29 cellular contexts compared by ENCODE assay signal in genomic region chrX:20488473-20488872, GRCh38.
DNase-seq lines count a peak whose midpoint lies in the region; ATAC-seq, FAIRE-seq and TF ChIP-seq lines count a peak whose summit lies in the region.
"Had no signal": no experiment of that assay in that cellular context is flagged by ENCODE, and none has a peak within 500 bp of the region (broad histone marks: within the 10 kb centered on the region; RNA-seq: fewer than 3 reads in every experiment).

No MANE protein-coding gene starts in this region.

- H3K4me3 ChIP-seq in HepG2 (replicated peaks in 1 of 3; ENCODE audit: insufficient read depth in 1 of 3, low read depth in 2 of 3, low read length in 3 of 3) (no peak overlapping the region), right lobe of liver (no peak overlapping the region)
- H3K4me3 ChIP-seq: A549; BLaER1; BLaER1 treated with 17β-estradiol and CSF1 and Interleukin-3, amounts not matched to agents 10 nM and 100 nM had no signal

- TF ChIP-seq CTCF in HepG2 (CRISPR knock-in tag; IDR thresholded peaks at IDR 0.05) (no peak), right lobe of liver (IDR thresholded peaks at IDR 0.05) (no peak)

- WGBS in HepG2 (ENCODE audit: low lambda C conversion rate) = 100% methylated on average over 1 of the region's 1 CpG
- WGBS in right lobe of liver (ENCODE audit: insufficient coverage, low coverage, low lambda C conversion rate, missing lambda C conversion rate) = 67% methylated on average over 1 of the region's 1 CpG

- TF ChIP-seq EP300 in HepG2 (IDR thresholded peaks at IDR 0.05; ENCODE audit: low read depth in 2 of 2, low read length in 2 of 2) (no peak), HepG2 (CRISPR knock-in tag; IDR thresholded peaks at IDR 0.05; ENCODE audit: borderline replicate concordance) (no peak)

- no peaks in the 10 kb centered on the region for H4K20me1 ChIP-seq in HepG2 (ENCODE audit: insufficient read depth, low read length)
- H4K20me1 ChIP-seq: BLaER1; BLaER1 treated with 17β-estradiol and CSF1 and Interleukin-3, amounts not matched to agents 10 nM and 100 nM had no signal

- in situ Hi-C loops in HepG2 (cut with HindIII; ENCODE audit: extremely low pct_ligation_motif_present, low pct_unique_long_range_greater_than_20kb) = no loop called here

- H3K79me2 ChIP-seq in HepG2 (ENCODE audit: insufficient read depth, low read length) = no peaks in the 10 kb centered on the region

- H3K9me3 ChIP-seq in HepG2 (ENCODE audit: low read length) (no peaks in the 10 kb centered on the region), right lobe of liver (peaks cover 0 to 5% (median 0%) of the 10 kb centered on the region in 4 donors)
- H3K9me3 ChIP-seq: A549, BE2C, BLaER1, Caco-2 had no signal

- H3K27ac ChIP-seq in HepG2 (ENCODE audit: extremely low read length, insufficient read depth, low read length) (no peak overlapping the region), right lobe of liver (no peak overlapping the region)
- H3K27ac ChIP-seq: 22Rv1; A549; BLaER1; BLaER1 treated with 17β-estradiol and CSF1 and Interleukin-3, amounts not matched to agents 10 nM and 100 nM; C4-2B had no signal

- H3K9ac ChIP-seq in HepG2 (ENCODE audit: insufficient read depth, low read depth, low read length) = no peak overlapping the region
- H3K9ac ChIP-seq: BLaER1; BLaER1 treated with 17β-estradiol and CSF1 and Interleukin-3, amounts not matched to agents 10 nM and 100 nM had no signal

- no peak for TF ChIP-seq POLR2A in HepG2 (IDR thresholded peaks at IDR 0.05; ENCODE audit: insufficient read depth in 1 of 2, low read depth in 2 of 2, low read length in 2 of 2)
- TF ChIP-seq POLR2A in right lobe of liver (IDR thresholded peaks at IDR 0.05) = no peak

- TF ChIP-seq RAD21 in HepG2 (CRISPR knock-in tag; IDR thresholded peaks at IDR 0.05) = no peak

- H3K4me2 ChIP-seq in HepG2 (ENCODE audit: low read depth, low read length) = no peak overlapping the region
- H3K4me2 ChIP-seq: A549, BLaER1 had no signal

- DNase-seq in HepG2 (ENCODE audit: low spot score) (no peak), right lobe of liver (no peak)
- DNase-seq: 8988T; ACHN; AML-193; BE2C; C1 segment of cervical spinal cord; Caco-2; Calu3; CD4-positive, alpha-beta memory T cell; CD4-positive, alpha-beta T cell; CD4-positive, CD25-positive, alpha-beta regulatory T cell; CD8-positive, alpha-beta memory T cell; CD8-positive, alpha-beta T cell; COR-L47; DMS 273 treated with DMSO at 0.1 percent for 48 hours; DMS153; DMS53; DMS79; DMS79 treated with DMSO at 0.1 percent for 48 hours; DND-41; EL had no signal

- H2AFZ ChIP-seq in HepG2 (ENCODE audit: low read length) = no peak overlapping the region

- peaks cover 27% of the 10 kb centered on the region for H3K4me1 ChIP-seq in HepG2 (ENCODE audit: insufficient read depth, low read length)
- H3K4me1 ChIP-seq in right lobe of liver = no peaks in the 10 kb centered on the region
- H3K4me1 ChIP-seq: BLaER1, Caco-2 had no signal

- ATAC-seq in HepG2 = no peak
- no peak for ATAC-seq in right lobe of liver
- ATAC-seq: A549; CD8-positive, alpha-beta T cell had no signal

- CTCF ChIA-PET in HepG2 (lab: Yijun Ruan, JAX; ENCODE audit: low intra/inter-chr PET ratio, low total read pairs) = no interaction called here

- BruUV-seq in HepG2 (replicated peaks; lab: Mats Ljungman, UMichigan) = no TSS peak

- no peaks in the 10 kb centered on the region for H3K36me3 ChIP-seq in HepG2 (replicated peaks in 1 of 2; ENCODE audit: control insufficient read depth in 1 of 2, insufficient read depth in 2 of 2, low read length in 2 of 2)
- H3K36me3 ChIP-seq in right lobe of liver = no peaks in the 10 kb centered on the region
- H3K36me3 ChIP-seq: BE2C; BLaER1; BLaER1 treated with 17β-estradiol and CSF1 and Interleukin-3, amounts not matched to agents 10 nM and 100 nM had no signal

- no peak for FAIRE-seq in HepG2 (lab: Jason Lieb, UNC)
- FAIRE-seq: A204.1, D721Med had no signal

- POLR2A ChIA-PET in HepG2 (lab: Yijun Ruan, JAX) = no interaction called here

- intact Hi-C loops in HepG2 (cut with micrococcal nuclease; ENCODE audit: unreplicated experiment) = no loop called here
- intact Hi-C loops in right lobe of liver (cut with DNase I) = no loop called here

- H3K27me3 ChIP-seq in HepG2 (ENCODE audit: control insufficient read depth in 1 of 2, insufficient read depth in 2 of 2, low read length in 2 of 2) = no peaks in the 10 kb centered on the region
- H3K27me3 ChIP-seq in right lobe of liver = no peaks in the 10 kb centered on the region
- H3K27me3 ChIP-seq: BE2C; BLaER1; BLaER1 treated with 17β-estradiol and CSF1 and Interleukin-3, amounts not matched to agents 10 nM and 100 nM had no signal

TF ChIP-seq in HepG2, 621 proteins besides CTCF, POLR2A, EP300 and RAD21:
- TF ChIP-seq ZNF564 (CRISPR knock-in tag; IDR thresholded peaks at IDR 0.05) = peak; percentile 97
- TF ChIP-seq AGO2 (optimal IDR thresholded peaks at IDR 0.05; ENCODE audit: low read depth, low read length) = no peak
